ENCODE assay signal across 34 cellular contexts in the genomic region with DNA sequence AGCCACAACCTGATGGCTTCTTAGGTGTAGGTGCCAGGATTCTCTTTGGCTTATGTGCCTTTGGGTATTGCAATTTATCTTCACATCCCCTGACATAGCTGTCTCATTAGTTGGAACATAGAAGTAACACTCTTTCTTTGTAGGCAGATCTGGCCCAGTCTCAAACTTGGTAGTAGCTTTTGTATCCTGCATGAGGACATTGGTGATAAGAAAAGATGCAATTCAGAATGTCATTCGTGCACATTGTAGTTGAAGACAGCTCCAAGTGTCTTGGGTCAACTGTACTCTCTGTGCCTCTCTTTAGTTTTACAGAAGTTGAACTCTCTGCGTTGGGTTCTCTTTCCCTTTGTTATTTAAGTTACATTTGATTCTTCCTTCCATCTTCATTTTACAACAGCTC.
"Had no signal": no experiment of that assay in that cellular context is flagged by ENCODE, and none has a peak within 500 bp of the region (broad histone marks: within the 10 kb centered on the region; RNA-seq: fewer than 3 reads in every experiment).

No MANE protein-coding gene starts in this region.

- H3K9ac ChIP-seq: KMS-11 had no signal

- H3K27me3 ChIP-seq: MG63 had no signal

- H3K4me3 ChIP-seq: MG63 had no signal

- H3K36me3 ChIP-seq: MG63 had no signal

- DNase-seq: Karpas-422, Kasumi-1, KG1, MG63, MM.1S, MV-4-11, NCI-H1048, NCI-H1092, NCI-H1092 treated with DMSO at 0.1 percent for 48 hours, NCI-H1105, NCI-H1105 treated with DMSO at 0.1 percent for 48 hours, NCI-H1417, NCI-H1417 treated with DMSO at 0.1 percent for 48 hours, NCI-H1436, NCI-H1436 treated with DMSO at 0.1 percent for 48 hours, NCI-H146, NCI-H1694, NCI-H1694 treated with DMSO at 0.1 percent for 48 hours, NCI-H187, NCI-H187 treated with DMSO at 0.1 percent for 48 hours, NCI-H1930, NCI-H2029, NCI-H2029 treated with DMSO at 0.1 percent for 48 hours, NCI-H2081, NCI-H2081 treated with DMSO at 0.1 percent for 48 hours, NCI-H2107, NCI-H2171, NCI-H2171 treated with DMSO at 0.1 percent for 48 hours, NCI-H2227 treated with DMSO at 0.1 percent for 48 hours, NCI-H226, NCI-H345, NCI-H446, NCI-H446 treated with DMSO at 0.1 percent for 48 hours had no signal

- H3K9me3 ChIP-seq: MG63 had no signal

- H3K4me2 ChIP-seq: KMS-11 had no signal

- H3K27ac ChIP-seq: KMS-11 had no signal
